ENCODE assay signal across 1 cellular context in the genomic region with DNA sequence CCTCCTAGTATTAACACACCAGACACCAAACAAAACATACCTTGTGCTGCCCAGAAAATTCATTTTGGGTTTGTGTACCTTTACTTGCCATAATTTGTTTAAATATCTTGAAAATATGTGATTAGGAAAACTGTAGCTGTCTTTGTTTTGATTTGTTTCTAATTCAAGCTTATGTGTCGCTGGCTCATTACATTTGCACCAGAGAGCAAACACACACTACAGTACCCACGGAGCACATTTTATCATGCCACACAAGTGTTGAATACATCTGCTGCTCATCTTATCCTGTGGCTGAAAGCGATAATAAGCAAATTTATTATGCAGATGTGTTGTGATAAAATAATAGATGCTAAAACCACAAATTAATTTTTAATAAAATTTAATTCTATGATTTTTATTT.
TF ChIP-seq lines count a peak whose summit lies in the region.

No MANE protein-coding gene starts in this region.

TF ChIP-seq in GM23338, 12 proteins besides CTCF, POLR2A, EP300 and RAD21 (continued from another document):
- TF ChIP-seq REST (IDR thresholded peaks at IDR 0.05; ENCODE audit: unreplicated experiment) (no peak), EZH2phosphoT487 (IDR thresholded peaks at IDR 0.05; ENCODE audit: unreplicated experiment) (no peak), CREB1 (CRISPR knock-in tag; IDR thresholded peaks at IDR 0.05; ENCODE audit: low read depth) (no peak), POLR2AphosphoS5 (IDR thresholded peaks at IDR 0.05; ENCODE audit: low read depth) (no peak), JUNB (IDR thresholded peaks at IDR 0.05; ENCODE audit: unreplicated experiment) (no peak), ZNF114 (CRISPR knock-in tag; IDR thresholded peaks at IDR 0.05) (no peak), ZNF331 (CRISPR knock-in tag; IDR thresholded peaks at IDR 0.05; ENCODE audit: low read depth) (no peak)
- TF ChIP-seq, protein P1, sequence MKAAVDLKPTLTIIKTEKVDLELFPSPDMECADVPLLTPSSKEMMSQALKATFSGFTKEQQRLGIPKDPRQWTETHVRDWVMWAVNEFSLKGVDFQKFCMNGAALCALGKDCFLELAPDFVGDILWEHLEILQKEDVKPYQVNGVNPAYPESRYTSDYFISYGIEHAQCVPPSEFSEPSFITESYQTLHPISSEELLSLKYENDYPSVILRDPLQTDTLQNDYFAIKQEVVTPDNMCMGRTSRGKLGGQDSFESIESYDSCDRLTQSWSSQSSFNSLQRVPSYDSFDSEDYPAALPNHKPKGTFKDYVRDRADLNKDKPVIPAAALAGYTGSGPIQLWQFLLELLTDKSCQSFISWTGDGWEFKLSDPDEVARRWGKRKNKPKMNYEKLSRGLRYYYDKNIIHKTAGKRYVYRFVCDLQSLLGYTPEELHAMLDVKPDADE (IDR thresholded peaks at IDR 0.05): no peak
